ENCODE assay signal across 8 cellular contexts in genomic region chr9:133792721-133793470, GRCh38. TPM values are rescaled to one million over a fixed set of nuclear protein-coding genes. Genes with fewer than 3 reads are reported as not detected.
A peak's percentile ranks its signal among the peaks of the same experiment; 100 is the strongest.
DNase-seq lines count a peak whose midpoint lies in the region; ATAC-seq, FAIRE-seq and TF ChIP-seq lines count a peak whose summit lies in the region.

No MANE protein-coding gene starts in this region.

- peak; percentile 95 for TF ChIP-seq CTCF in AG04450 (IDR thresholded peaks at IDR 0.05; ENCODE audit: low read depth, low read length)
- TF ChIP-seq CTCF in astrocyte of the cerebellum (IDR thresholded peaks at IDR 0.05; ENCODE audit: low read depth, low read length, missing control alignments), result peak; percentile 93
- peak; percentile 84 to 99 (median 96) for TF ChIP-seq CTCF in sigmoid colon (IDR thresholded peaks at IDR 0.05)

- DNase-seq in AG04450 (ENCODE audit: low read depth, low spot score) (peak; percentile 48), GM12892 (ENCODE audit: insufficient read length) (peak; percentile 90), T-helper 1 cell (peak in 3 of 5 donors; percentile 24 to 29 (median 25)), astrocyte of the cerebellum (ENCODE audit: low read depth) (peak; percentile 20), hepatic stellate cell (ENCODE audit: low spot score) (peak; percentile 92), sigmoid colon (peak; percentile 88)

- H3K9me3 ChIP-seq in AG04450 (ENCODE audit: control insufficient read depth, insufficient read depth, low read length) (no peaks in the 10 kb centered on the region), sigmoid colon (no peaks in the 10 kb centered on the region)

- H3K4me3 ChIP-seq in AG04450 (ENCODE audit: low read depth, low read length), result no peak overlapping the region
- no peak overlapping the region for H3K4me3 ChIP-seq in astrocyte of the cerebellum (ENCODE audit: low read depth, low read length)
- no peak overlapping the region for H3K4me3 ChIP-seq in sigmoid colon

- CTCF ChIA-PET in AG04450 (lab: Charles Lee), result interaction anchor here (0.6 to 5.6 kb wide), 8 partner anchors 9 to 261 kb away, joined by 4 to 105 read pairs (median 6); partner anchors contain the start of gene BRD3OS

- H3K27ac ChIP-seq in AG04450 (ENCODE audit: low read depth, low read length), result no peak overlapping the region
- H3K27ac ChIP-seq in sigmoid colon, result no peak overlapping the region

- in situ Hi-C loops in astrocyte of the cerebellum (cut with HindIII; ENCODE audit: low sequenced_read_pairs), result no loop called here

- 18 to 23% methylated on average over 22 of the region's 22 CpGs for WGBS in sigmoid colon, 2 donors

- FAIRE-seq in GM12892 (lab: Jason Lieb, UNC), result no peak

- no peaks in the 10 kb centered on the region for H3K27me3 ChIP-seq in AG04450 (ENCODE audit: control insufficient read depth, insufficient read depth, low read length)
- no peaks in the 10 kb centered on the region for H3K27me3 ChIP-seq in sigmoid colon

- intact Hi-C loops in sigmoid colon (cut with DNase I), result loop anchor here (1.0 to 10.0 kb wide), 2 partner anchors 201 to 302 kb away; no protein-coding TSS in a partner anchor

- POLR2A ChIA-PET in AG04450 (lab: Yijun Ruan, JAX), result no interaction called here

- peaks cover 0 to 7% (median 0%) of the 10 kb centered on the region in 4 donors for H3K36me3 ChIP-seq in sigmoid colon

- TF ChIP-seq POLR2A in GM12892 (IDR thresholded peaks at IDR 0.05; ENCODE audit: low read depth, low read length) (no peak), sigmoid colon (IDR thresholded peaks at IDR 0.05) (no peak)

- H3K4me1 ChIP-seq in sigmoid colon, result peaks cover 0 to 13% (median 6%) of the 10 kb centered on the region in 4 donors

- no peak for TF ChIP-seq EP300 in sigmoid colon (IDR thresholded peaks at IDR 0.05)

- ATAC-seq in HG03460 (IDR thresholded peaks at IDR 0.05; ENCODE audit: unreplicated experiment) (peak; percentile 66), GM21786 (IDR thresholded peaks at IDR 0.05; ENCODE audit: unreplicated experiment) (no peak)

RNA-seq across cellular contexts. Expression of gene SARDH, which starts 54.7 kb away (rescaled TPM):
- polyA plus RNA-seq in AG04450 (2011; rRNA removed) (1.3 and 2.2 TPM in 2 replicates), sigmoid colon (1 to 10 TPM in 1 of 3 donors, under 1 TPM in 1, not detected in 1; 0.60 to 2.1 TPM)
- 1.8 and 3.5 TPM in 2 replicates for polyA minus RNA-seq in AG04450 (2011; rRNA and poly(A)+ RNA removed)
- not detected for polyA plus RNA-seq in GM12892 (2012; ENCODE audit: missing spikeins)
- total RNA-seq in sigmoid colon, result 1 to 10 TPM in 3 of 4 donors, under 1 TPM in 1; 0.49 to 3.0 (median 2.4) TPM

Comparison
In these comparisons a context has a peak if more than half of its experiments do, and no peak if none do; other contexts are left out.
1. DNase-seq: peak in every context shown above with its lines; median percentile 92 in hepatic stellate cell; 90 in GM12892; 88 in sigmoid colon; 48 in AG04450; 25 in T-helper 1 cell; 20 in astrocyte of the cerebellum.